24 cellular contexts compared by ENCODE assay signal in genomic region chr12:125134576-125134975, GRCh38. TPM values are rescaled to one million over a fixed set of nuclear protein-coding genes. Genes with fewer than 3 reads are reported as not detected.
"Had no signal": no experiment of that assay in that cellular context is flagged by ENCODE, and none has a peak within 500 bp of the region (broad histone marks: within the 10 kb centered on the region; RNA-seq: fewer than 3 reads in every experiment).

No MANE protein-coding gene starts in this region.

- H3K4me1 ChIP-seq: colonic mucosa, esophagus muscularis mucosa, gastroesophageal sphincter, lower lobe of right lung had no signal

- H3K27me3 ChIP-seq: colonic mucosa, esophagus muscularis mucosa, foreskin keratinocyte, gastroesophageal sphincter, heart left ventricle, hepatocyte had no signal

- H3K27ac ChIP-seq: colonic mucosa, esophagus muscularis mucosa, foreskin keratinocyte, gastroesophageal sphincter, heart left ventricle, hepatocyte, left ventricle myocardium inferior, lower lobe of right lung had no signal

- H3K4me3 Mint-ChIP-seq: dendritic cell treated with granulocyte-macrophage colony-stimulating factor and Interleukin-4, amounts not matched to agents 40 ng/mL and 50 ng/mL, for 4 days; effector memory CD8-positive, alpha-beta T cell; endodermal cell; immature natural killer cell; mesothelial cell of epicardium had no signal

- H3K27me3 Mint-ChIP-seq: dendritic cell treated with granulocyte-macrophage colony-stimulating factor and Interleukin-4, amounts not matched to agents 40 ng/mL and 50 ng/mL, for 4 days; effector memory CD8-positive, alpha-beta T cell had no signal

- H3K9me3 ChIP-seq: colonic mucosa, esophagus muscularis mucosa, gastroesophageal sphincter, heart left ventricle, left ventricle myocardium inferior, lower lobe of right lung, mucosa of descending colon had no signal

- H3K9me3 Mint-ChIP-seq: dendritic cell treated with granulocyte-macrophage colony-stimulating factor and Interleukin-4, amounts not matched to agents 40 ng/mL and 50 ng/mL, for 4 days; effector memory CD8-positive, alpha-beta T cell; endodermal cell; immature natural killer cell; mesothelial cell of epicardium had no signal

- H3K4me3 ChIP-seq: colonic mucosa, esophagus muscularis mucosa, gastroesophageal sphincter, heart left ventricle, hepatocyte, left ventricle myocardium inferior, lower lobe of right lung, mucosa of descending colon had no signal

- H3K27ac Mint-ChIP-seq: dendritic cell treated with granulocyte-macrophage colony-stimulating factor and Interleukin-4, amounts not matched to agents 40 ng/mL and 50 ng/mL, for 4 days; effector memory CD8-positive, alpha-beta T cell; endodermal cell; immature natural killer cell; mesothelial cell of epicardium had no signal

- H3K36me3 ChIP-seq: colonic mucosa had no signal

- ATAC-seq: effector memory CD8-positive, alpha-beta T cell; foreskin keratinocyte; gastroesophageal sphincter; heart left ventricle; left colon; left lobe of liver; lower lobe of right lung; mucosa of descending colon had no signal

- H3K4me1 Mint-ChIP-seq: immature natural killer cell had no signal

- DNase-seq: colonic mucosa; cortex of kidney; effector CD8-positive, alpha-beta T cell; effector memory CD8-positive, alpha-beta T cell; endodermal cell; foreskin keratinocyte; hypothalamus; immature natural killer cell; islet precursor cell; kidney; kidney glomerular epithelial cell; left colon; left ventricle myocardium inferior; lower lobe of right lung; mesenchymal stem cell; mucosa of descending colon had no signal

RNA-seq across cellular contexts. Expression of gene TMEM132B, which starts 51.6 kb away (rescaled TPM):
- total RNA-seq: epithelial cell of proximal tubule had no signal
